35 cellular contexts compared by ENCODE assay signal in the genomic region with DNA sequence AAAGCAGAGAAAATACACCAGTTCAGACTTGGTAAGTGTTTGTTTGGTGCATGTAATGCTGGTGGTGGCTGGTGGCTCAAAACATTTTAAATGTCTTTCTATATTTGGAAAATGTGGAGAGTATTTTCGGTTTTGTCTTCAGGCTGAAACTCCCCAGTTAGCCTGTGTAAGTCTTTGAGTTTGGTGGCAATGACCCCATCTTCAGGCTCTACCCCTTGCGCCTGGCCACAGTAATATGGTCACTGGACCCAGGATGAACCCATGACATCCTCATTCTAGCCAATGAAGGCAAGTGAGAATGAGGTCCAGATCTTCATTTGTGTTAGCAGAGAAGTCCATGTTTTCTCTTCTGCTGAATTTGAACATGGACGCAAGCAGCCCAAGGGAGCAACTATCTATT.
"Had no signal": no experiment of that assay in that cellular context is flagged by ENCODE, and none has a peak within 500 bp of the region (broad histone marks: within the 10 kb centered on the region; RNA-seq: fewer than 3 reads in every experiment).

No MANE protein-coding gene starts in this region.

- H3K4me3 ChIP-seq: ascending aorta, cardiac muscle cell had no signal

- H3K27me3 Mint-ChIP-seq: activated B cell treated with CpG ODN at 0.5 μM for 24 hours; activated CD4-positive, alpha-beta memory T cell treated with anti-CD3 and anti-CD28 coated beads for 36 hours; activated CD4-positive, alpha-beta T cell treated with anti-CD3 and anti-CD28 coated beads, Interleukin-2, amount 10 ng/mL, durations not matched to agents 24 days and 14 days; activated CD8-positive, alpha-beta memory T cell treated with anti-CD3 and anti-CD28 coated beads, Interleukin-2, amount 10 ng/mL, durations not matched to agents 7 days and 5 days; activated naive CD4-positive, alpha-beta T cell treated with anti-CD3 and anti-CD28 coated beads, Interleukin-2, amount 10 ng/mL, durations not matched to agents 7 days and 5 days; activated naive CD4-positive, alpha-beta T cell treated with anti-CD3 and anti-CD28 coated beads, Interleukin-2, amount 50 U/mL, for 24 hours; activated naive CD8-positive, alpha-beta T cell; activated naive CD8-positive, alpha-beta T cell treated with anti-CD3 and anti-CD28 coated beads, Interleukin-2, amount 10 ng/mL, durations not matched to agents 7 days and 5 days; activated naive CD8-positive, alpha-beta T cell treated with anti-CD3 and anti-CD28 coated beads, Interleukin-2, amount 50 U/mL, for 24 hours; activated T-cell treated with anti-CD3 and anti-CD28 coated beads, Interleukin-2, amount 50 U/mL, for 24 hours; brain; central memory CD8-positive, alpha-beta T cell had no signal

- H3K4me3 Mint-ChIP-seq: activated B cell treated with CpG ODN at 0.5 μM for 24 hours; activated CD4-positive, alpha-beta memory T cell treated with anti-CD3 and anti-CD28 coated beads for 36 hours; activated CD4-positive, alpha-beta T cell treated with anti-CD3 and anti-CD28 coated beads, Interleukin-2, amount 10 ng/mL, durations not matched to agents 24 days and 14 days; activated CD8-positive, alpha-beta memory T cell treated with anti-CD3 and anti-CD28 coated beads, Interleukin-2, amount 10 ng/mL, durations not matched to agents 7 days and 5 days; activated CD8-positive, alpha-beta T cell treated with anti-CD3 and anti-CD28 coated beads, Interleukin-2, amount 10 ng/mL, durations not matched to agents 7 days and 5 days; activated naive CD4-positive, alpha-beta T cell treated with anti-CD3 and anti-CD28 coated beads, Interleukin-2, amount 10 ng/mL, durations not matched to agents 7 days and 5 days; activated naive CD4-positive, alpha-beta T cell treated with anti-CD3 and anti-CD28 coated beads, Interleukin-2, amount 50 U/mL, for 24 hours; activated naive CD8-positive, alpha-beta T cell; activated naive CD8-positive, alpha-beta T cell treated with anti-CD3 and anti-CD28 coated beads, Interleukin-2, amount 10 ng/mL, durations not matched to agents 7 days and 5 days; activated naive CD8-positive, alpha-beta T cell treated with anti-CD3 and anti-CD28 coated beads, Interleukin-2, amount 50 U/mL, for 24 hours; activated T-cell treated with anti-CD3 and anti-CD28 coated beads, Interleukin-2, amount 50 U/mL, for 24 hours; brain; central memory CD8-positive, alpha-beta T cell; T-helper 1 cell treated with Interleukin-12 subunit alpha and Interleukin-12 subunit beta and Interleukin-4 antibody, amounts not matched to agents 30 μg/mL and 1 μg/mL, for 36 hours; T-helper 2 cell treated with Interferon-gamma antibody and Interleukin-4, amounts not matched to agents 5 μg/mL and 100 μg/mL, for 36 hours had no signal

- H3K36me3 ChIP-seq: ascending aorta, cardiac muscle cell had no signal

- H3K27me3 ChIP-seq: ascending aorta, cardiac muscle cell had no signal

- H3K36me3 Mint-ChIP-seq: activated CD4-positive, alpha-beta memory T cell treated with anti-CD3 and anti-CD28 coated beads for 36 hours; activated CD8-positive, alpha-beta memory T cell treated with anti-CD3 and anti-CD28 coated beads, Interleukin-2, amount 10 ng/mL, durations not matched to agents 7 days and 5 days; activated naive CD4-positive, alpha-beta T cell treated with anti-CD3 and anti-CD28 coated beads, Interleukin-2, amount 10 ng/mL, durations not matched to agents 7 days and 5 days; activated naive CD4-positive, alpha-beta T cell treated with anti-CD3 and anti-CD28 coated beads, Interleukin-2, amount 50 U/mL, for 24 hours; activated naive CD8-positive, alpha-beta T cell; activated naive CD8-positive, alpha-beta T cell treated with anti-CD3 and anti-CD28 coated beads, Interleukin-2, amount 10 ng/mL, durations not matched to agents 7 days and 5 days; brain had no signal

- H3K27ac ChIP-seq: cardiac muscle cell, VCaP had no signal

- DNase-seq: activated B cell treated with CpG ODN at 0.5 μM for 24 hours; activated CD4-positive, alpha-beta memory T cell treated with anti-CD3 and anti-CD28 coated beads for 36 hours; activated CD4-positive, alpha-beta T cell treated with anti-CD3 and anti-CD28 coated beads for 4 hours; activated CD4-positive, alpha-beta T cell treated with anti-CD3 and anti-CD28 coated beads, Interleukin-2, amount 10 ng/mL, durations not matched to agents 24 days and 14 days; activated CD4-positive, alpha-beta T cell treated with anti-CD3 and anti-CD28 coated beads, Interleukin-2, amount 50 U/mL, for 1 hour; activated CD4-positive, alpha-beta T cell treated with anti-CD3 and anti-CD28 coated beads, Interleukin-2, amount 50 U/mL, for 4 hours; activated CD4-positive, CD25-positive, alpha-beta regulatory T cell treated with anti-CD3 and anti-CD28 coated beads, Interleukin-2, amount 50 U/mL, for 72 hours; activated CD8-positive, alpha-beta memory T cell treated with anti-CD3 and anti-CD28 coated beads for 24 hours; activated CD8-positive, alpha-beta memory T cell treated with anti-CD3 and anti-CD28 coated beads, Interleukin-2, amount 10 ng/mL, durations not matched to agents 7 days and 5 days; activated CD8-positive, alpha-beta memory T cell treated with anti-CD3 and anti-CD28 coated beads, Interleukin-2, amount 50 U/mL, for 48 hours; activated CD8-positive, alpha-beta T cell treated with anti-CD3 and anti-CD28 coated beads, Interleukin-2, amount 10 ng/mL, durations not matched to agents 7 days and 5 days; activated effector memory CD4-positive, alpha-beta T cell treated with Interleukin-2 at 50 U/mL for 16 hours; activated gamma-delta T cell; activated naive CD4-positive, alpha-beta T cell treated with anti-CD3 and anti-CD28 coated beads, Interleukin-2, amount 10 ng/mL, durations not matched to agents 7 days and 5 days; activated naive CD4-positive, alpha-beta T cell treated with Interleukin-2 at 50 U/mL for 16 hours; activated naive CD8-positive, alpha-beta T cell treated with anti-CD3 and anti-CD28 coated beads, Interleukin-2, amount 10 ng/mL, durations not matched to agents 7 days and 5 days; activated naive CD8-positive, alpha-beta T cell treated with anti-CD3 and anti-CD28 coated beads, Interleukin-2, amount 50 U/mL, for 24 hours; activated T-cell treated with anti-CD3 and anti-CD28 coated beads, Interleukin-2, amount 50 U/mL, for 24 hours; activated T-cell treated with anti-CD3 and anti-CD28 coated beads, Interleukin-2, amount 50 U/mL, for 48 hours; amygdala; anterior cingulate cortex; cerebellar nuclear complex; T-helper 1 cell; T-helper 2 cell; T-helper 9 cell had no signal

- H3K4me1 Mint-ChIP-seq: activated B cell treated with CpG ODN at 0.5 μM for 24 hours; activated CD4-positive, alpha-beta T cell treated with anti-CD3 and anti-CD28 coated beads, Interleukin-2, amount 10 ng/mL, durations not matched to agents 24 days and 14 days; activated CD8-positive, alpha-beta memory T cell treated with anti-CD3 and anti-CD28 coated beads, Interleukin-2, amount 10 ng/mL, durations not matched to agents 7 days and 5 days; activated naive CD4-positive, alpha-beta T cell treated with anti-CD3 and anti-CD28 coated beads, Interleukin-2, amount 10 ng/mL, durations not matched to agents 7 days and 5 days; activated naive CD4-positive, alpha-beta T cell treated with anti-CD3 and anti-CD28 coated beads, Interleukin-2, amount 50 U/mL, for 24 hours; activated naive CD8-positive, alpha-beta T cell treated with anti-CD3 and anti-CD28 coated beads, Interleukin-2, amount 10 ng/mL, durations not matched to agents 7 days and 5 days; activated naive CD8-positive, alpha-beta T cell treated with anti-CD3 and anti-CD28 coated beads, Interleukin-2, amount 50 U/mL, for 24 hours; central memory CD8-positive, alpha-beta T cell had no signal

- H3K9me3 Mint-ChIP-seq: activated B cell treated with CpG ODN at 0.5 μM for 24 hours; activated CD4-positive, alpha-beta memory T cell treated with anti-CD3 and anti-CD28 coated beads for 36 hours; activated naive CD4-positive, alpha-beta T cell treated with anti-CD3 and anti-CD28 coated beads, Interleukin-2, amount 50 U/mL, for 24 hours; activated naive CD8-positive, alpha-beta T cell treated with anti-CD3 and anti-CD28 coated beads, Interleukin-2, amount 10 ng/mL, durations not matched to agents 7 days and 5 days; brain; T-helper 2 cell treated with Interferon-gamma antibody and Interleukin-4, amounts not matched to agents 5 μg/mL and 100 μg/mL, for 36 hours had no signal

- H3K27ac Mint-ChIP-seq: activated B cell treated with CpG ODN at 0.5 μM for 24 hours; activated CD4-positive, alpha-beta memory T cell treated with anti-CD3 and anti-CD28 coated beads for 36 hours; activated CD4-positive, alpha-beta T cell treated with anti-CD3 and anti-CD28 coated beads, Interleukin-2, amount 10 ng/mL, durations not matched to agents 24 days and 14 days; activated CD8-positive, alpha-beta memory T cell treated with anti-CD3 and anti-CD28 coated beads, Interleukin-2, amount 10 ng/mL, durations not matched to agents 7 days and 5 days; activated CD8-positive, alpha-beta T cell treated with anti-CD3 and anti-CD28 coated beads, Interleukin-2, amount 10 ng/mL, durations not matched to agents 7 days and 5 days; activated naive CD4-positive, alpha-beta T cell treated with anti-CD3 and anti-CD28 coated beads, Interleukin-2, amount 10 ng/mL, durations not matched to agents 7 days and 5 days; activated naive CD4-positive, alpha-beta T cell treated with anti-CD3 and anti-CD28 coated beads, Interleukin-2, amount 50 U/mL, for 24 hours; activated naive CD8-positive, alpha-beta T cell; activated naive CD8-positive, alpha-beta T cell treated with anti-CD3 and anti-CD28 coated beads, Interleukin-2, amount 10 ng/mL, durations not matched to agents 7 days and 5 days; activated naive CD8-positive, alpha-beta T cell treated with anti-CD3 and anti-CD28 coated beads, Interleukin-2, amount 50 U/mL, for 24 hours; activated T-cell treated with anti-CD3 and anti-CD28 coated beads, Interleukin-2, amount 50 U/mL, for 24 hours; activated T-helper 2 cell treated with anti-CD3 and anti-CD28 coated beads, Interferon-gamma antibody, Interleukin-2, Interleukin-4, amounts not matched to agents 10 μg/mL and 5 μg/mL and 100 μg/mL, durations not matched to agents 14 hours and 24 hours and 36 hours; brain; T-helper 1 cell treated with Interleukin-12 subunit alpha and Interleukin-12 subunit beta and Interleukin-4 antibody, amounts not matched to agents 30 μg/mL and 1 μg/mL, for 36 hours; T-helper 2 cell treated with Interferon-gamma antibody and Interleukin-4, amounts not matched to agents 5 μg/mL and 100 μg/mL, for 36 hours had no signal

- H3K9me3 ChIP-seq: ascending aorta had no signal

- ATAC-seq: activated CD8-positive, alpha-beta memory T cell treated with anti-CD3 and anti-CD28 coated beads, Interleukin-2, amount 10 ng/mL, durations not matched to agents 7 days and 5 days; activated CD8-positive, alpha-beta T cell treated with anti-CD3 and anti-CD28 coated beads, Interleukin-2, amount 10 ng/mL, durations not matched to agents 7 days and 5 days; activated naive CD8-positive, alpha-beta T cell treated with anti-CD3 and anti-CD28 coated beads, Interleukin-2, amount 50 U/mL, for 24 hours had no signal
